8 cellular contexts compared by ENCODE assay signal in genomic region chr15:90001062-90001682, GRCh38. TPM values are rescaled to one million over a fixed set of nuclear protein-coding genes. Genes with fewer than 3 reads are reported as not detected.
DNase-seq lines count a peak whose midpoint lies in the region; ATAC-seq and TF ChIP-seq lines count a peak whose summit lies in the region.

A gene with protein sequence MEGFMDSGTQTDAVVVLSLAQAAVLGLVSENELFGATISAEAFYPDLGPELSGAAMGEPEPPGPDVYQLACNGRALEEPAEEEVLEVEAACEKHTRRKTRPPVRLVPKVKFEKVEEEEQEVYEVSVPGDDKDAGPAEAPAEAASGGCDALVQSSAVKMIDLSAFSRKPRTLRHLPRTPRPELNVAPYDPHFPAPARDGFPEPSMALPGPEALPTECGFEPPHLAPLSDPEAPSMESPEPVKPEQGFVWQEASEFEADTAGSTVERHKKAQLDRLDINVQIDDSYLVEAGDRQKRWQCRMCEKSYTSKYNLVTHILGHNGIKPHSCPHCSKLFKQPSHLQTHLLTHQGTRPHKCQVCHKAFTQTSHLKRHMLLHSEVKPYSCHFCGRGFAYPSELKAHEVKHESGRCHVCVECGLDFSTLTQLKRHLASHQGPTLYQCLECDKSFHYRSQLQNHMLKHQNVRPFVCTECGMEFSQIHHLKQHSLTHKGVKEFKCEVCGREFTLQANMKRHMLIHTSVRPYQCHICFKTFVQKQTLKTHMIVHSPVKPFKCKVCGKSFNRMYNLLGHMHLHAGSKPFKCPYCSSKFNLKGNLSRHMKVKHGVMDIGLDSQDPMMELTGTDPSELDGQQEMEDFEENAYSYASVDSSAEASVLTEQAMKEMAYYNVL (plus strand): TSS chr15:90001324. CDS start chr15:90067138, 65,814 bp downstream.

- peak within 1 kb of the TSS; percentile 96 to 98 (median 97) for H3K27ac Mint-ChIP-seq in CD4-positive, CD25-positive, alpha-beta regulatory T cell
- peak within 1 kb of the TSS; percentile 96 for H3K27ac Mint-ChIP-seq in stimulated activated memory B cell treated with anti-CD40 and anti-IgM and Interleukin-4, amounts not matched to agents 10 μg/mL and 1 μg/mL and 100 μg/mL, for 72 hours

- H3K27me3 ChIP-seq in CD4-positive, CD25-positive, alpha-beta regulatory T cell (ENCODE audit: control insufficient read depth, insufficient read depth, low read length), result no peaks in the 10 kb centered on the region
- H3K27me3 ChIP-seq in MM.1S (replicated peaks; ENCODE audit: insufficient read depth, low read length) (no peaks in the 10 kb centered on the region), endocrine pancreas (ENCODE audit: control insufficient read depth, insufficient read depth, low read length) (no peaks in the 10 kb centered on the region), lower lobe of right lung (ENCODE audit: low read depth) (no peaks in the 10 kb centered on the region)

- H3K4me3 ChIP-seq in CD4-positive, CD25-positive, alpha-beta regulatory T cell (ENCODE audit: low read depth, low read length), result peak within 1 kb of the TSS; percentile 96
- peak within 1 kb of the TSS; percentile 89 for H3K4me3 ChIP-seq in MM.1S (ENCODE audit: low read length)
- H3K4me3 ChIP-seq in endocrine pancreas (ENCODE audit: control insufficient read depth, insufficient read depth, low read length), result peak within 1 kb of the TSS; percentile 89
- peak within 1 kb of the TSS; percentile 80 for H3K4me3 ChIP-seq in lower lobe of right lung

- no peaks in the 10 kb centered on the region for H4K20me1 ChIP-seq in MM.1S (ENCODE audit: insufficient read depth, low read length)

- TF ChIP-seq CTCF in MM.1S (IDR thresholded peaks at IDR 0.05; ENCODE audit: low read length) (no peak), lower lobe of right lung (IDR thresholded peaks at IDR 0.05) (no peak)

- peaks cover 5 to 50% (median 32%) of the 10 kb centered on the region in 4 donors for H3K4me1 Mint-ChIP-seq in CD4-positive, CD25-positive, alpha-beta regulatory T cell
- peaks cover 49% of the 10 kb centered on the region for H3K4me1 Mint-ChIP-seq in stimulated activated memory B cell treated with anti-CD40 and anti-IgM and Interleukin-4, amounts not matched to agents 10 μg/mL and 1 μg/mL and 100 μg/mL, for 72 hours

- H3K79me2 ChIP-seq in MM.1S (ENCODE audit: low read length), result peaks cover 38% of the 10 kb centered on the region

- H3K9ac ChIP-seq in MM.1S (ENCODE audit: low read length), result peak within 1 kb of the TSS; percentile 76
- H3K9ac ChIP-seq in endocrine pancreas (ENCODE audit: control insufficient read depth, insufficient read depth, low read length), result peak within 1 kb of the TSS; percentile 54

- H2AFZ ChIP-seq in MM.1S (ENCODE audit: low read length), result peak within 1 kb of the TSS; percentile 44

- DNase-seq in CD4-positive, CD25-positive, alpha-beta regulatory T cell, result peak; percentile 13 to 67 (median 45)
- DNase-seq in MM.1S (peak; percentile 27), lower lobe of right lung (peak; percentile 50)
- peak; percentile 55 for DNase-seq in activated CD4-positive, CD25-positive, alpha-beta regulatory T cell treated with anti-CD3 and anti-CD28 coated beads, Interleukin-2, amount 50 U/mL, for 72 hours

- peaks cover 0 to 2% (median 0%) of the 10 kb centered on the region in 7 donors for H3K9me3 Mint-ChIP-seq in CD4-positive, CD25-positive, alpha-beta regulatory T cell
- H3K9me3 Mint-ChIP-seq in stimulated activated memory B cell treated with anti-CD40 and anti-IgM and Interleukin-4, amounts not matched to agents 10 μg/mL and 1 μg/mL and 100 μg/mL, for 72 hours, result no peaks in the 10 kb centered on the region

- peaks cover 11% of the 10 kb centered on the region for H3K27me3 Mint-ChIP-seq in CD4-positive, CD25-positive, alpha-beta regulatory T cell
- H3K27me3 Mint-ChIP-seq in stimulated activated memory B cell treated with anti-CD40 and anti-IgM and Interleukin-4, amounts not matched to agents 10 μg/mL and 1 μg/mL and 100 μg/mL, for 72 hours, result no peaks in the 10 kb centered on the region

- peak within 1 kb of the TSS; percentile 71 for H3K27ac ChIP-seq in CD4-positive, CD25-positive, alpha-beta regulatory T cell (ENCODE audit: insufficient read depth, low read length, poor library complexity, severe bottlenecking)
- H3K27ac ChIP-seq in MM.1S (ENCODE audit: low read length) (peak within 1 kb of the TSS; percentile 39; the same call in 1 of the 2 replicates), lower lobe of right lung (peak within 1 kb of the TSS; percentile 93)

- H3F3A ChIP-seq in MM.1S (ENCODE audit: insufficient read depth, low read length), result peaks cover 13% of the 10 kb centered on the region; the same call in 1 of the 2 replicates

- H3K4me3 Mint-ChIP-seq in CD4-positive, CD25-positive, alpha-beta regulatory T cell, result peak within 1 kb of the TSS; percentile 96 to 99 (median 98)
- H3K4me3 Mint-ChIP-seq in stimulated activated memory B cell treated with anti-CD40 and anti-IgM and Interleukin-4, amounts not matched to agents 10 μg/mL and 1 μg/mL and 100 μg/mL, for 72 hours, result peak within 1 kb of the TSS; percentile 97

- peak within 1 kb of the TSS; percentile 59 for H3K4me2 ChIP-seq in MM.1S (ENCODE audit: low read depth, low read length)

- no peaks in the 10 kb centered on the region for H3K9me3 ChIP-seq in CD4-positive, CD25-positive, alpha-beta regulatory T cell (ENCODE audit: control insufficient read depth in 2 of 2, low read length in 2 of 2)
- H3K9me3 ChIP-seq in MM.1S (replicated peaks; ENCODE audit: insufficient read depth, low read length) (no peaks in the 10 kb centered on the region), endocrine pancreas (ENCODE audit: control insufficient read depth, low read length) (no peaks in the 10 kb centered on the region), lower lobe of right lung (no peaks in the 10 kb centered on the region)

- ATAC-seq in CD4-positive, CD25-positive, alpha-beta regulatory T cell (ENCODE audit: low read depth in 2 of 2), result peak in 1 of 2 donors; percentile 21
- ATAC-seq in lower lobe of right lung (no peak), GM19455 (IDR thresholded peaks at IDR 0.05; ENCODE audit: unreplicated experiment) (no peak)
- peak; percentile 53 for ATAC-seq in stimulated activated memory B cell treated with anti-CD40 and anti-IgM and Interleukin-4, amounts not matched to agents 10 μg/mL and 1 μg/mL and 100 μg/mL, for 72 hours

- no peaks in the 10 kb centered on the region for H3K9me2 ChIP-seq in MM.1S (replicated peaks; ENCODE audit: insufficient read depth, low read length)

- no peaks in the 10 kb centered on the region for H3K36me3 ChIP-seq in CD4-positive, CD25-positive, alpha-beta regulatory T cell (ENCODE audit: control insufficient read depth, insufficient read depth, low read length)
- no peaks in the 10 kb centered on the region for H3K36me3 ChIP-seq in MM.1S (replicated peaks; ENCODE audit: insufficient read depth, low read length)
- H3K36me3 ChIP-seq in endocrine pancreas (ENCODE audit: control insufficient read depth, insufficient read depth, low read length), result no peaks in the 10 kb centered on the region
- no peaks in the 10 kb centered on the region for H3K36me3 ChIP-seq in lower lobe of right lung

- TF ChIP-seq POLR2A in GM19193 (IDR thresholded peaks at IDR 0.05; ENCODE audit: extremely low read depth, insufficient read depth, insufficient read length), result peak; percentile 56

- intact Hi-C loops in lower lobe of right lung (cut with DNase I), result no loop called here

- no peaks in the 10 kb centered on the region for H3K36me3 Mint-ChIP-seq in CD4-positive, CD25-positive, alpha-beta regulatory T cell
- H3K36me3 Mint-ChIP-seq in stimulated activated memory B cell treated with anti-CD40 and anti-IgM and Interleukin-4, amounts not matched to agents 10 μg/mL and 1 μg/mL and 100 μg/mL, for 72 hours, result peaks cover 7% of the 10 kb centered on the region

- H3K4me1 ChIP-seq in CD4-positive, CD25-positive, alpha-beta regulatory T cell (ENCODE audit: control insufficient read depth, insufficient read depth, low read length, poor library complexity, severe bottlenecking), result peaks cover 48% of the 10 kb centered on the region
- H3K4me1 ChIP-seq in MM.1S (ENCODE audit: low read length) (peaks cover 4% of the 10 kb centered on the region; the same call in 1 of the 2 replicates), endocrine pancreas (ENCODE audit: control insufficient read depth, insufficient read depth, low read length) (peaks cover 6% of the 10 kb centered on the region), lower lobe of right lung (peaks cover 68% of the 10 kb centered on the region)

RNA-seq across cellular contexts. Expression of the gene that starts here (rescaled TPM):
- total RNA-seq in CD4-positive, CD25-positive, alpha-beta regulatory T cell, result 16.3 TPM
- polyA plus RNA-seq in CD4-positive, CD25-positive, alpha-beta regulatory T cell, result 1 to 10 TPM in 3 of 4 donors, under 1 TPM in 1; 0.88 to 2.4 (median 1.9) TPM
- total RNA-seq in lower lobe of right lung, result 50.7 TPM

Comparison
In these comparisons a context has a peak if more than half of its experiments do, and no peak if none do; other contexts are left out.
1. H3K27ac ChIP-seq: peak in every context shown above with its lines; median percentile 93 in lower lobe of right lung; 71 in CD4-positive, CD25-positive, alpha-beta regulatory T cell; 39 in MM.1S.